Comparison of ENCODE assay signal across 18 cellular contexts in genomic region chr22:43442386-43443060, GRCh38. TPM values are rescaled to one million over a fixed set of nuclear protein-coding genes. Genes with fewer than 3 reads are reported as not detected.
DNase-seq lines count a peak whose midpoint lies in the region; TF ChIP-seq lines count a peak whose summit lies in the region.
"Had no signal": no experiment of that assay in that cellular context is flagged by ENCODE, and none has a peak within 500 bp of the region (broad histone marks: within the 10 kb centered on the region; RNA-seq: fewer than 3 reads in every experiment).

No MANE protein-coding gene starts in this region.

- no peaks in the 10 kb centered on the region for H3K9me3 Mint-ChIP-seq in neural crest cell

- H3K27ac ChIP-seq in angular gyrus (ENCODE audit: low read depth, low read length) (peak overlapping the region; percentile 29), temporal lobe (ENCODE audit: low read depth, low read length) (peak overlapping the region; percentile 44), WERI-Rb-1 (no peak overlapping the region)
- H3K27ac ChIP-seq: KMS-11, PC-9, SJSA1 had no signal

- H3K36me3 Mint-ChIP-seq in neural crest cell (ENCODE audit: low read depth) = no peaks in the 10 kb centered on the region
- H3K36me3 Mint-ChIP-seq: CD8-positive, alpha-beta memory T cell had no signal

- peak overlapping the region; percentile 54 for H3K27ac Mint-ChIP-seq in neural crest cell (ENCODE audit: unreplicated experiment)
- H3K27ac Mint-ChIP-seq: CD8-positive, alpha-beta memory T cell had no signal

- H3K36me3 ChIP-seq in H7 (replicated peaks; ENCODE audit: control insufficient read depth, insufficient read depth, low read length) (no peaks in the 10 kb centered on the region), WERI-Rb-1 (0 out of 2 replicates have a peak, but pooled peaks cover 2% of the 10 kb centered on the region)
- H3K36me3 ChIP-seq: SJSA1 had no signal

- H3K4me3 ChIP-seq in H7 (ENCODE audit: insufficient read depth, low read depth, low read length) (no peak overlapping the region), WERI-Rb-1 (ENCODE audit: low read depth, low read length) (no peak overlapping the region)
- H3K4me3 ChIP-seq: PC-9, SJSA1 had no signal

- no peaks in the 10 kb centered on the region for H3K9me3 ChIP-seq in WERI-Rb-1 (ENCODE audit: severe bottlenecking)
- H3K9me3 ChIP-seq: SJSA1 had no signal

- peak; percentile 30 for DNase-seq in H7
- DNase-seq in neural crest cell (ENCODE audit: low read depth, low spot score) = no peak
- DNase-seq in WERI-Rb-1 = no peak
- no peak for DNase-seq in NCI-H1105 treated with DMSO at 0.1 percent for 48 hours (lab: John Stamatoyannopoulos, UW)
- no peak for DNase-seq in germinal center (ENCODE audit: low spot score)
- DNase-seq: CD8-positive, alpha-beta memory T cell; DMS79; HCEC 1CT; NCI-H1048; NCI-H1694; NCI-H510A treated with DMSO at 0.1 percent for 48 hours; NCI-H82; PC-9 had no signal

- no peak for TF ChIP-seq CTCF in neural crest cell (conservative IDR thresholded peaks at IDR 0.05)
- TF ChIP-seq CTCF in WERI-Rb-1 (IDR thresholded peaks at IDR 0.05; ENCODE audit: low read depth, low read length) = no peak

- H3K4me3 Mint-ChIP-seq in neural crest cell = no peak overlapping the region
- H3K4me3 Mint-ChIP-seq: CD8-positive, alpha-beta memory T cell had no signal

- H3K27me3 Mint-ChIP-seq in neural crest cell (ENCODE audit: low read depth) = peaks cover 8% of the 10 kb centered on the region

- H3K4me1 Mint-ChIP-seq in neural crest cell = peaks cover 6% of the 10 kb centered on the region
- H3K4me1 Mint-ChIP-seq: CD8-positive, alpha-beta memory T cell had no signal

- H3K27me3 ChIP-seq in H7 (ENCODE audit: control insufficient read depth, insufficient read depth, low read length) = no peaks in the 10 kb centered on the region
- H3K27me3 ChIP-seq in WERI-Rb-1 (ENCODE audit: insufficient read depth, low read depth, severe bottlenecking) = no peaks in the 10 kb centered on the region

RNA-seq across cellular contexts. Expression of gene MPPED1, which starts 30.7 kb away (rescaled TPM):
- total RNA-seq in H7 (2014; rRNA removed; shearing (Covaris generic)) = 0.15 and 1.2 TPM in 2 replicates
- total RNA-seq in neural crest cell (1.7 and 1.8 TPM in 2 replicates), temporal lobe (339 TPM)
- total RNA-seq: CD8-positive, alpha-beta memory T cell; M059J; PC-9; SJSA1 had no signal

Comparison
In these comparisons a context has a peak if more than half of its experiments do, and no peak if none do; other contexts are left out.
1. RNA of gene MPPED1, which starts 30.7 kb away (total RNA-seq): 339 TPM in temporal lobe (single experiment); 1.7 to 1.8 TPM in neural crest cell and 0.15 to 1.2 TPM in H7; every median in the first group is over 100 times any median in the second.